ENCODE assay signal across 1 cellular context in genomic region chr19:4902796-4903195, GRCh38.
TF ChIP-seq lines count a peak whose summit lies in the region.

Gene ARRDC5 (minus strand): TSS chr19:4902896. CDS start chr19:4902825, 71 bp downstream.

TF ChIP-seq in K562, 482 proteins besides CTCF, POLR2A, EP300 and RAD21:
- TF ChIP-seq HMGN3 (IDR thresholded peaks at IDR 0.05; ENCODE audit: borderline replicate concordance, extremely low read depth, insufficient read length, low read depth, low read length): no peak
- no peak for TF ChIP-seq RHOXF2B (CRISPR knock-in tag; conservative IDR thresholded peaks at IDR 0.05)
- no peak for TF ChIP-seq SREBF2 (CRISPR knock-in tag; IDR thresholded peaks at IDR 0.05)
- no peak for TF ChIP-seq ATF7 (IDR thresholded peaks at IDR 0.05)
- TF ChIP-seq MAFG (tag; conservative IDR thresholded peaks at IDR 0.05): no peak
- TF ChIP-seq MXI1 (IDR thresholded peaks at IDR 0.05; ENCODE audit: low read depth, low read length): no peak
- no peak for TF ChIP-seq GATAD2B (IDR thresholded peaks at IDR 0.05; ENCODE audit: borderline replicate concordance)
- TF ChIP-seq GTF2B (IDR thresholded peaks at IDR 0.05; ENCODE audit: extremely low read depth, insufficient read length): no peak
- TF ChIP-seq YBX1 (IDR thresholded peaks at IDR 0.05): no peak
- TF ChIP-seq, protein P1, sequence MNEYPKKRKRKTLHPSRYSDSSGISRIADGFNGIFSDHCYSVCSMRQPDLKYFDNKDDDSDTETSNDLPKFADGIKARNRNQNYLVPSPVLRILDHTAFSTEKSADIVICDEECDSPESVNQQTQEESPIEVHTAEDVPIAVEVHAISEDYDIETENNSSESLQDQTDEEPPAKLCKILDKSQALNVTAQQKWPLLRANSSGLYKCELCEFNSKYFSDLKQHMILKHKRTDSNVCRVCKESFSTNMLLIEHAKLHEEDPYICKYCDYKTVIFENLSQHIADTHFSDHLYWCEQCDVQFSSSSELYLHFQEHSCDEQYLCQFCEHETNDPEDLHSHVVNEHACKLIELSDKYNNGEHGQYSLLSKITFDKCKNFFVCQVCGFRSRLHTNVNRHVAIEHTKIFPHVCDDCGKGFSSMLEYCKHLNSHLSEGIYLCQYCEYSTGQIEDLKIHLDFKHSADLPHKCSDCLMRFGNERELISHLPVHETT (CRISPR knock-in tag; conservative IDR thresholded peaks at IDR 0.05 in 1 of 2, IDR thresholded peaks at IDR 0.05 in 1 of 2): no peak
- no peak for TF ChIP-seq NFIC (IDR thresholded peaks at IDR 0.05)
- no peak for TF ChIP-seq ZNF280A (IDR thresholded peaks at IDR 0.05; ENCODE audit: low read depth, partially characterized antibody)
- TF ChIP-seq GATA2 (CRISPR knock-in tag; IDR thresholded peaks at IDR 0.05): no peak
- no peak for TF ChIP-seq RBM14 (IDR thresholded peaks at IDR 0.05; ENCODE audit: borderline replicate concordance, insufficient read depth, low read depth, low read length)
- TF ChIP-seq ZNF707 (CRISPR knock-in tag; conservative IDR thresholded peaks at IDR 0.05): no peak
- TF ChIP-seq KDM5B (IDR thresholded peaks at IDR 0.05; ENCODE audit: insufficient replicate concordance, low read depth, low read length): no peak
- no peak for TF ChIP-seq POLR2AphosphoS2 (IDR thresholded peaks at IDR 0.05; ENCODE audit: low read length)
- no peak for TF ChIP-seq WHSC1 (IDR thresholded peaks at IDR 0.05; ENCODE audit: low read length)
TF ChIP-seq in K562: peak in this region for 0.
